ENCODE assay signal across 11 cellular contexts in genomic region chr10:70354566-70355233, GRCh38. TPM values are rescaled to one million over a fixed set of nuclear protein-coding genes. Genes with fewer than 3 reads are reported as not detected.
DNase-seq lines count a peak whose midpoint lies in the region; ATAC-seq and TF ChIP-seq lines count a peak whose summit lies in the region.
"Had no signal": no experiment of that assay in that cellular context is flagged by ENCODE, and none has a peak within 500 bp of the region (broad histone marks: within the 10 kb centered on the region; RNA-seq: fewer than 3 reads in every experiment).

No MANE protein-coding gene starts in this region.

- H3K27me3 Mint-ChIP-seq in activated CD8-positive, alpha-beta memory T cell treated with anti-CD3 and anti-CD28 coated beads, Interleukin-2, amount 10 ng/mL, durations not matched to agents 7 days and 5 days = no peaks in the 10 kb centered on the region
- no peaks in the 10 kb centered on the region for H3K27me3 Mint-ChIP-seq in chondrocyte (ENCODE audit: low read depth)
- no peaks in the 10 kb centered on the region for H3K27me3 Mint-ChIP-seq in MCF 10A (ENCODE audit: insufficient read depth, unreplicated experiment)
- H3K27me3 Mint-ChIP-seq: activated CD4-positive, alpha-beta T cell treated with anti-CD3 and anti-CD28 coated beads for 36 hours had no signal

- no peaks in the 10 kb centered on the region for H3K4me1 ChIP-seq in breast epithelium

- no peak for DNase-seq in activated CD8-positive, alpha-beta memory T cell treated with anti-CD3 and anti-CD28 coated beads, Interleukin-2, amount 10 ng/mL, durations not matched to agents 7 days and 5 days
- no peak for DNase-seq in activated CD8-positive, alpha-beta memory T cell treated with anti-CD3 and anti-CD28 coated beads for 24 hours
- DNase-seq in chondrocyte (ENCODE audit: low spot score) = peak; percentile 42
- DNase-seq in substantia nigra (lab: John Stamatoyannopoulos, UW) = peak in 16 of 49 donors; percentile 16 to 63 (median 28)
- no peak for DNase-seq in MCF 10A (ENCODE audit: unreplicated experiment)
- no peak for DNase-seq in AG08396 (ENCODE audit: low spot score)
- DNase-seq in breast epithelium (ENCODE audit: low spot score in 2 of 2) = no peak
- DNase-seq: SHP77 treated with DMSO at 0.1 percent for 48 hours had no signal

- no peak overlapping the region for H3K4me3 ChIP-seq in breast epithelium

- ATAC-seq in activated CD8-positive, alpha-beta memory T cell treated with anti-CD3 and anti-CD28 coated beads, Interleukin-2, amount 10 ng/mL, durations not matched to agents 7 days and 5 days = peak; percentile 12
- ATAC-seq in HG03108 (IDR thresholded peaks at IDR 0.05; ENCODE audit: unreplicated experiment) = peak; percentile 19

- TF ChIP-seq POLR2A in breast epithelium (IDR thresholded peaks at IDR 0.05) = no peak

- no peaks in the 10 kb centered on the region for H3K36me3 ChIP-seq in breast epithelium

- H3K4me1 Mint-ChIP-seq in activated CD8-positive, alpha-beta memory T cell treated with anti-CD3 and anti-CD28 coated beads, Interleukin-2, amount 10 ng/mL, durations not matched to agents 7 days and 5 days = peaks cover 54% of the 10 kb centered on the region
- no peaks in the 10 kb centered on the region for H3K4me1 Mint-ChIP-seq in chondrocyte (ENCODE audit: low read depth)
- H3K4me1 Mint-ChIP-seq in MCF 10A (ENCODE audit: insufficient read depth, unreplicated experiment) = peaks cover 21% of the 10 kb centered on the region

- CTCF ChIA-PET in activated CD8-positive, alpha-beta memory T cell treated with anti-CD3 and anti-CD28 coated beads, Interleukin-2, amount 10 ng/mL, durations not matched to agents 7 days and 5 days (lab: Charles Lee) = interaction anchor here (0.9 to 19.6 kb wide), 11 partner anchors 10 to 239 kb away, joined by 3 to 512 read pairs (median 9); partner anchors contain the start of genes PPA1 and TYSND1
- CTCF ChIA-PET in MCF 10A (lab: Yijun Ruan, JAX) = interaction anchor here (0.5 to 4.3 kb wide), 6 partner anchors 10 to 224 kb away, joined by 3 to 26 read pairs (median 4); no protein-coding TSS in a partner anchor

- H3K9me3 ChIP-seq in breast epithelium = no peaks in the 10 kb centered on the region

- no peaks in the 10 kb centered on the region for H3K27me3 ChIP-seq in breast epithelium

- H3K36me3 Mint-ChIP-seq in activated CD8-positive, alpha-beta memory T cell treated with anti-CD3 and anti-CD28 coated beads, Interleukin-2, amount 10 ng/mL, durations not matched to agents 7 days and 5 days = peaks cover 4% of the 10 kb centered on the region
- H3K36me3 Mint-ChIP-seq in chondrocyte (ENCODE audit: low read depth) (no peaks in the 10 kb centered on the region), MCF 10A (ENCODE audit: insufficient read depth, unreplicated experiment) (no peaks in the 10 kb centered on the region)

- peak overlapping the region; percentile 97 for H3K27ac Mint-ChIP-seq in activated CD8-positive, alpha-beta memory T cell treated with anti-CD3 and anti-CD28 coated beads, Interleukin-2, amount 10 ng/mL, durations not matched to agents 7 days and 5 days
- no peak overlapping the region for H3K27ac Mint-ChIP-seq in chondrocyte (ENCODE audit: unreplicated experiment)
- no peak overlapping the region for H3K27ac Mint-ChIP-seq in MCF 10A (ENCODE audit: low read depth, unreplicated experiment)

- no peaks in the 10 kb centered on the region for H3K9me3 Mint-ChIP-seq in activated CD8-positive, alpha-beta memory T cell treated with anti-CD3 and anti-CD28 coated beads, Interleukin-2, amount 10 ng/mL, durations not matched to agents 7 days and 5 days (ENCODE audit: low read depth)
- H3K9me3 Mint-ChIP-seq in chondrocyte (ENCODE audit: low read depth) (no peaks in the 10 kb centered on the region), MCF 10A (ENCODE audit: unreplicated experiment) (no peaks in the 10 kb centered on the region)

- POLR2A ChIA-PET in MCF 10A (lab: Yijun Ruan, JAX) = interaction anchor here (1.1 to 1.7 kb wide), 5 partner anchors 9 to 133 kb away, joined by 3 to 7 read pairs (median 4); partner anchors contain the start of gene PPA1

- TF ChIP-seq CTCF in chondrocyte (IDR thresholded peaks at IDR 0.05) (no peak), MCF 10A (IDR thresholded peaks at IDR 0.05; ENCODE audit: unreplicated experiment) (no peak), breast epithelium (IDR thresholded peaks at IDR 0.05) (no peak)

- H3K27ac ChIP-seq in substantia nigra (ENCODE audit: low read depth, low read length, poor library complexity, severe bottlenecking) (peak overlapping the region; percentile 70), breast epithelium (no peak overlapping the region)
- H3K27ac ChIP-seq: KMS-11 had no signal

- intact Hi-C loops in MCF 10A (cut with micrococcal nuclease) (no loop called here), breast epithelium (cut with DNase I; ENCODE audit: low total_unique reads) (no loop called here)

- peak overlapping the region; percentile 73 for H3K4me3 Mint-ChIP-seq in activated CD8-positive, alpha-beta memory T cell treated with anti-CD3 and anti-CD28 coated beads, Interleukin-2, amount 10 ng/mL, durations not matched to agents 7 days and 5 days
- H3K4me3 Mint-ChIP-seq in chondrocyte (ENCODE audit: unreplicated experiment) = no peak overlapping the region
- no peak overlapping the region for H3K4me3 Mint-ChIP-seq in MCF 10A (ENCODE audit: unreplicated experiment)

- BruUV-seq in MCF 10A (replicated peaks; lab: Mats Ljungman, UMichigan) = no TSS peak

RNA-seq across cellular contexts. Expression of gene LRRC20, which starts 27.7 kb away (rescaled TPM):
- 10 to 100 TPM; 14.9 to 18.2 TPM for total RNA-seq in activated CD8-positive, alpha-beta memory T cell treated with anti-CD3 and anti-CD28 coated beads, Interleukin-2, amount 10 ng/mL, durations not matched to agents 7 days and 5 days
- total RNA-seq in chondrocyte (8.8 to 10.8 TPM (median 9.5 TPM) in 3 replicates), MCF 10A (2022) (1.1 and 1.5 TPM in 2 replicates), breast epithelium (1 to 10 TPM; 3.9 to 5.3 (median 4.4) TPM)

RNA-seq across cellular contexts. Expression of gene EIF4EBP2, which starts 49.2 kb away (rescaled TPM):
- total RNA-seq in activated CD8-positive, alpha-beta memory T cell treated with anti-CD3 and anti-CD28 coated beads, Interleukin-2, amount 10 ng/mL, durations not matched to agents 7 days and 5 days = 10 to 100 TPM; 37.8 to 51.7 TPM
- total RNA-seq in chondrocyte (39.6 to 52.9 TPM (median 41.0 TPM) in 3 replicates), MCF 10A (2022) (21.2 and 26.1 TPM in 2 replicates), breast epithelium (100 to 1,000 TPM in 1 of 3 donors, 10 to 100 TPM in 2; 76.0 to 192 (median 80.5) TPM)
